Comparison of ENCODE assay signal across 8 cellular contexts in the genomic region with DNA sequence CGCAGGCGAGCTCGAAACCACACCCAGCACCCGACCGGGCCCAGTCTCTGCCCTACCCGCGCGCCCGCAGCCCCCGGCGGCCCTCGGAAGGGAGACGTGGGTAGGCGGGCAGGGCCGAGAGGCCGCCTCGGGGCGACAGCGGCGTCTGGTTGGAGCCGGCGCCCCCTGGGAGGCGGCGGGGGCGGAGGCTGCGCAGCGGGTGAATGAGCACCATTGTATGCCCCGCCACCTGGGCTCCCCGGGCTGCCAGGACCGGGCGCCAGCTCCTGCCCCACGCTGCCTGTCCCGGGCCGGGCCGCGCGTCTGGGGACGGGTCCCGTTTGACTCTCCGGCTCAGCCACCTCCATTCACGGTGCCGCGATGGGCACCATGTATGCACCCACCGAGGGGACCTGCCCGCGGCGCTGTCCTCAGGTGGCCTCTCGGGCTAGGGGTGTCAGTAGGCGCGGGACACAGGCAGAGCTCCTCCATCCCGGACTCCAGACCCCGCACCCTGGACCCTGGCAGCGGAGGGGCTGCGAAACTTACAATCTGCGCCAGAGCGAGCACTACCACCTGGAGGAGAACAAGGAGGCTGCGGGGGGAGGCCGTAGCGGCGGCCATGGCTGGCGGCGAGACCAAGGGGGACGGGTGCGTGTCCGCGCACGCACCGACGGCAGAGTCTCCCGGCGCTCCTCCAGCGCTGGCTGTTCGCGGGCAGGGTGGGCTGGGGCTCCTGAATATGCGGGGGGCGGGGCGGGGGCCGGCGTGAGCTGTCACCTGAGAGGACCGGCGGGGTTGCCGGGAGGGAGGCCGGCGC. TPM values are rescaled to one million over a fixed set of nuclear protein-coding genes. Genes with fewer than 3 reads are reported as not detected.
DNase-seq lines count a peak whose midpoint lies in the region; ATAC-seq and TF ChIP-seq lines count a peak whose summit lies in the region.

Gene COL9A2 (minus strand): TSS at position 692 of the 799 bp plus-strand sequence. CDS start 89 bp downstream, at position 603.

- H3K9me3 ChIP-seq in colonic mucosa = no peaks in the 10 kb centered on the region

- intact Hi-C loops in colonic mucosa (cut with DNase I) = no loop called here
- intact Hi-C loops in lower leg skin (cut with DNase I; ENCODE audit: low total_unique reads) = no loop called here

- TF ChIP-seq CTCF in colonic mucosa (IDR thresholded peaks at IDR 0.05) (no peak), lower leg skin (IDR thresholded peaks at IDR 0.05) (no peak)

- 0 to 9% methylated on average over 14 to 48 of the region's 84 CpGs for WGBS in lower leg skin, 2 donors

- H3K27ac ChIP-seq in colonic mucosa = no peak within 1 kb of the TSS

- ATAC-seq in HG03025 (IDR thresholded peaks at IDR 0.05; ENCODE audit: low FRiP score, unreplicated experiment) (no peak), HG03565 (IDR thresholded peaks at IDR 0.05; ENCODE audit: unreplicated experiment) (no peak)

- no peaks in the 10 kb centered on the region for H3K36me3 ChIP-seq in colonic mucosa

- H3K27me3 ChIP-seq in colonic mucosa = peaks cover 31% of the 10 kb centered on the region

- H3K9ac ChIP-seq in colonic mucosa (ENCODE audit: low read depth in 2 of 2, low read length in 2 of 2) = peak within 1 kb of the TSS; percentile 21 to 60

- H3K4me3 ChIP-seq in colonic mucosa (peak within 1 kb of the TSS; percentile 43), lower leg skin (ENCODE audit: low read depth, poor library complexity, severe bottlenecking) (peak within 1 kb of the TSS; percentile 14)

- DNase-seq in D341Med (ENCODE audit: low spot score) (peak; percentile 81), NAMALWA (ENCODE audit: low spot score) (peak; percentile 84), colonic mucosa (no peak), lower leg skin (ENCODE audit: low spot score in 2 of 2) (peak in 1 of 2 donors; percentile 88)
- DNase-seq in activated CD4-positive, alpha-beta T cell treated with anti-CD3 and anti-CD28 coated beads for 1 hour = peak; percentile 40
- DNase-seq in stimulated activated CD4-positive, alpha-beta T cell treated with anti-CD3 and anti-CD28 coated beads, TNF-alpha, amount 100 ng/mL, for 4 hours (ENCODE audit: low read depth in 3 of 3) = peak; percentile 31 to 35 (median 31)

- TF ChIP-seq POLR2A in lower leg skin (IDR thresholded peaks at IDR 0.05) = no peak

- H3K4me1 ChIP-seq in colonic mucosa = peaks cover 19% of the 10 kb centered on the region

RNA-seq across cellular contexts. Expression of gene COL9A2, which starts in this region (rescaled TPM):
- total RNA-seq in colonic mucosa (1 to 10 TPM; 4.0 to 6.5 TPM), lower leg skin (1 to 10 TPM; 2.4 to 8.7 (median 4.3) TPM)
